7 cellular contexts compared by ENCODE assay signal in the genomic region with DNA sequence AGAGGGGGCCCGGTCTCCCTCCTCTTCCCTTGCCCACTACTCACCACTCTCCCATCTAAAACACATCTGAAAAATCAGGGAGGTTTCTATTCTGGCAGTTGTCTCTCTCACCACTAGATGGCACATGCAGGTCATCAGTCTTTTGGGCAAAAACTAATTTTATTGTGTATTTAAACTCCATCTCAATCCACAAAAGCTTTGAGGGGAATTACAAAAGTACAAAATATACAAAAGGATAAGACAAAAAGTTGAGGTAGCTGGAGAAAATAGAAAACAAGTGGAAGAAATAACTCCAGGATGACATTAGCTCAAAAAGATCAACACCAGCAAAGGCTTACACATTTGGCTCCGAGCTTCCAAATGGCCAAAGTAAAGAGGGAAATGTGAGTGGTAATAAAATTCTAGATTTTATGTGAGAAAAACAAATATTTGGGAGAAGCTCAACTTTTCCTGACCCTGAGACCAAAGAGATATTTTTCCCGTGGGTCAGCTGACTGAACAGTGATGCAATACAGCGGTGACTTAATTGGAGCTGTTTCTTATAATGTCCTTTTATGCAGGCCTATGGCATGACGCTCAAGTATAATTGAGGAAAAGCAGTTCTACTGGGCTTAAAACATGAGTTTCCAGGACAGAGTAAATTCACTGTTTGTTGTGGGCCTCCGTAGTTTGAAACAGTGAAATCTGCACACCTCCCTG.
DNase-seq lines count a peak whose midpoint lies in the region; ATAC-seq and TF ChIP-seq lines count a peak whose summit lies in the region.

No MANE protein-coding gene starts in this region.

- H2BK15ac ChIP-seq in IMR-90 (ENCODE audit: low read depth, low read length), result no peak overlapping the region

- DNase-seq in IMR-90 (peak; percentile 37), OCI-LY7 (ENCODE audit: low spot score) (peak; percentile 53), dedifferentiated amniotic fluid mesenchymal stem cell (ENCODE audit: extremely low spot score) (peak; percentile 25), neural crest cell (ENCODE audit: low read depth, low spot score) (no peak), GDM1 (lab: John Stamatoyannopoulos, UW) (no peak)

- H3K27ac ChIP-seq in DOHH2 (ENCODE audit: low read depth, low read length) (no peak overlapping the region), IMR-90 (ENCODE audit: insufficient read depth, low read length) (no peak overlapping the region), OCI-LY7 (ENCODE audit: low read depth, low read length, poor library complexity, severe bottlenecking) (no peak overlapping the region)

- no peak overlapping the region for H2AK9ac ChIP-seq in IMR-90 (replicated peaks; ENCODE audit: low read depth, low read length, poor library complexity)

- H3K27ac Mint-ChIP-seq in neural crest cell (ENCODE audit: unreplicated experiment), result no peak overlapping the region

- 86% methylated on average over 2 of the region's 6 CpGs; no CpG with 5 or more reads in 1 of the 2 experiments for WGBS in IMR-90 (ENCODE audit: extremely low coverage in 2 of 2, insufficient read length in 1 of 2), 2 experiments

- H3K18ac ChIP-seq in IMR-90 (ENCODE audit: low read depth, low read length), result no peak overlapping the region

- H3F3A ChIP-seq in DOHH2 (ENCODE audit: control insufficient read depth, insufficient read depth), result 0 out of 2 replicates have a peak, but pooled peaks cover 2% of the 10 kb centered on the region

- H3K27me3 ChIP-seq in DOHH2 (ENCODE audit: control insufficient read depth, low read length) (0 out of 2 replicates have a peak, but pooled peaks cover 3% of the 10 kb centered on the region), IMR-90 (ENCODE audit: control insufficient read depth, insufficient read depth, low read length) (no peaks in the 10 kb centered on the region)

- H3K4me2 ChIP-seq in DOHH2 (ENCODE audit: low read length) (no peak overlapping the region), IMR-90 (ENCODE audit: low read depth, low read length) (no peak overlapping the region), OCI-LY7 (ENCODE audit: low read length) (no peak overlapping the region)

- H3K36me3 ChIP-seq in DOHH2 (ENCODE audit: control insufficient read depth, low read length) (no peaks in the 10 kb centered on the region), IMR-90 (ENCODE audit: control insufficient read depth, insufficient read depth, low read length) (no peaks in the 10 kb centered on the region), OCI-LY7 (ENCODE audit: insufficient read depth, low read length) (no peaks in the 10 kb centered on the region)

- no peak overlapping the region for H3K4me3 ChIP-seq in DOHH2 (ENCODE audit: low read length)
- H3K4me3 ChIP-seq in IMR-90 (ENCODE audit: insufficient read depth, low read depth, low read length), result no peak overlapping the region
- H3K4me3 ChIP-seq in OCI-LY7 (ENCODE audit: low read depth, low read length, poor library complexity, severe bottlenecking), result no peak overlapping the region

- POLR2A ChIA-PET in IMR-90 (lab: Charles Lee; ENCODE audit: unreplicated experiment) (no interaction called here), OCI-LY7 (lab: Charles Lee) (no interaction called here)

- H2AFZ ChIP-seq in IMR-90 (replicated peaks; ENCODE audit: low read length, poor library complexity) (no peak overlapping the region), OCI-LY7 (ENCODE audit: low read length) (no peak overlapping the region)

- H2BK5ac ChIP-seq in IMR-90 (ENCODE audit: low read depth, low read length, poor library complexity, severe bottlenecking), result no peak overlapping the region

- no peaks in the 10 kb centered on the region for H3K9me1 ChIP-seq in IMR-90 (ENCODE audit: insufficient read depth, low read length)

- H4K20me1 ChIP-seq in DOHH2 (ENCODE audit: control insufficient read depth, insufficient read depth, low read depth, low read length) (no peaks in the 10 kb centered on the region), IMR-90 (ENCODE audit: insufficient read depth, low read length) (no peaks in the 10 kb centered on the region), OCI-LY7 (ENCODE audit: insufficient read depth, low read length) (no peaks in the 10 kb centered on the region)

- H3K56ac ChIP-seq in IMR-90 (ENCODE audit: extremely low read depth, insufficient read depth, low read length), result no peak overlapping the region

- H3K14ac ChIP-seq in IMR-90 (replicated peaks; ENCODE audit: low read depth, low read length), result no peak overlapping the region

- peak; percentile 55 for TF ChIP-seq RAD21 in IMR-90 (IDR thresholded peaks at IDR 0.05; ENCODE audit: low read length)

- H3K36me3 Mint-ChIP-seq in neural crest cell (ENCODE audit: low read depth), result no peaks in the 10 kb centered on the region

- peaks cover 10% of the 10 kb centered on the region for H3K4me1 Mint-ChIP-seq in neural crest cell

- no peak for TF ChIP-seq POLR2A in IMR-90 (IDR thresholded peaks at IDR 0.05; ENCODE audit: low read depth, low read length)

- H3K9me3 Mint-ChIP-seq in neural crest cell, result no peaks in the 10 kb centered on the region

- H3K4me3 Mint-ChIP-seq in neural crest cell, result peak overlapping the region; percentile 79

- no peak overlapping the region for H3K4ac ChIP-seq in IMR-90 (ENCODE audit: low read depth, low read length)

- H4K5ac ChIP-seq in IMR-90 (ENCODE audit: low read depth, low read length), result no peak overlapping the region

- no peak overlapping the region for H2BK20ac ChIP-seq in IMR-90 (ENCODE audit: low read depth, low read length)

- H3K27me3 Mint-ChIP-seq in neural crest cell (ENCODE audit: low read depth), result peaks cover 27% of the 10 kb centered on the region

- no peak overlapping the region for H4K8ac ChIP-seq in IMR-90 (ENCODE audit: low read depth in 2 of 2, low read length in 2 of 2)

- in situ Hi-C loops in IMR-90 (cut with MboI; ENCODE audit: low sequenced_read_pairs), result no loop called here

- ATAC-seq in IMR-90 (ENCODE audit: low read depth) (no peak), HG02623 (IDR thresholded peaks at IDR 0.05; ENCODE audit: unreplicated experiment) (no peak)

- intact Hi-C loops in IMR-90 (cut with micrococcal nuclease) (loop anchor here (1.0 to 10.0 kb wide), 4 partner anchors 213 to 1711 kb away; partner anchors contain the start of gene LPIN3), OCI-LY7 (cut with micrococcal nuclease; ENCODE audit: unreplicated experiment) (no loop called here)

- H3K9ac ChIP-seq in IMR-90 (ENCODE audit: low read depth, low read length), result no peak overlapping the region

- H3K9me2 ChIP-seq in DOHH2 (replicated peaks; ENCODE audit: control insufficient read depth, low read length) (no peaks in the 10 kb centered on the region), OCI-LY7 (ENCODE audit: insufficient read depth, low read length) (no peaks in the 10 kb centered on the region)

- no peaks in the 10 kb centered on the region for H3K9me3 ChIP-seq in DOHH2 (ENCODE audit: control insufficient read depth, insufficient read depth, low read length)
- H3K9me3 ChIP-seq in IMR-90 (ENCODE audit: control insufficient read depth, insufficient read depth, low read length), result no peaks in the 10 kb centered on the region
- H3K9me3 ChIP-seq in OCI-LY7 (ENCODE audit: low read length), result no peaks in the 10 kb centered on the region

- H2AK5ac ChIP-seq in IMR-90 (ENCODE audit: low read depth, low read length), result no peak overlapping the region

- dilution Hi-C loops in IMR-90 (cut with HindIII; ENCODE audit: low sequenced_read_pairs, unreplicated experiment), result no loop called here

- H3K79me2 ChIP-seq in DOHH2 (ENCODE audit: control insufficient read depth, low read length), result no peaks in the 10 kb centered on the region
- no peaks in the 10 kb centered on the region for H3K79me2 ChIP-seq in OCI-LY7 (ENCODE audit: insufficient read depth, low read depth, low read length)

- no TSS peak for BruUV-seq in IMR-90 (replicated peaks; lab: Mats Ljungman, UMichigan)
- BruUV-seq in OCI-LY7 (replicated peaks; lab: Mats Ljungman, UMichigan), result no TSS peak

- H4K91ac ChIP-seq in IMR-90 (ENCODE audit: insufficient read depth, low read depth, low read length), result no peak overlapping the region

- CTCF ChIA-PET in IMR-90 (lab: Yijun Ruan, JAX) (interaction anchor here (0.6 to 0.9 kb wide), 4 partner anchors 23 to 318 kb away, joined by 3 to 4 read pairs (median 3); no protein-coding TSS in a partner anchor), OCI-LY7 (lab: Charles Lee; ENCODE audit: unreplicated experiment) (no interaction called here)

- H3K4me1 ChIP-seq in DOHH2 (ENCODE audit: control insufficient read depth, low read length), result peaks cover 7% of the 10 kb centered on the region
- no peaks in the 10 kb centered on the region for H3K4me1 ChIP-seq in IMR-90 (ENCODE audit: control insufficient read depth, insufficient read depth, low read length)
- H3K4me1 ChIP-seq in OCI-LY7 (ENCODE audit: insufficient read depth, low read length, poor library complexity, severe bottlenecking), result peaks cover 7% of the 10 kb centered on the region

- TF ChIP-seq CTCF in DOHH2 (IDR thresholded peaks at IDR 0.05; ENCODE audit: low read depth, low read length, poor library complexity, severe bottlenecking), result peak; percentile 93
- TF ChIP-seq CTCF in IMR-90 (conservative IDR thresholded peaks at IDR 0.05; ENCODE audit: low read depth, low read length), result peak; percentile 72
- peak; percentile 97 for TF ChIP-seq CTCF in OCI-LY7 (conservative IDR thresholded peaks at IDR 0.05; ENCODE audit: low read length)
- peak; percentile 83 for TF ChIP-seq CTCF in neural crest cell (conservative IDR thresholded peaks at IDR 0.05)

- H3K23ac ChIP-seq in IMR-90 (ENCODE audit: low read depth, low read length), result no peak overlapping the region

- H3K79me1 ChIP-seq in IMR-90 (ENCODE audit: low read depth in 1 of 2, low read length in 2 of 2), result no peaks in the 10 kb centered on the region

- no peak overlapping the region for H2BK120ac ChIP-seq in IMR-90 (ENCODE audit: low read depth, low read length)

TF ChIP-seq in IMR-90, 13 proteins besides CTCF, POLR2A, EP300 and RAD21 (continues in another document):
- TF ChIP-seq MAZ (IDR thresholded peaks at IDR 0.05; ENCODE audit: borderline replicate concordance, low read depth, low read length) (no peak), NFE2L2 (IDR thresholded peaks at IDR 0.05; ENCODE audit: low read depth, low read length) (no peak), BHLHE40 (IDR thresholded peaks at IDR 0.05; ENCODE audit: low read depth, low read length) (no peak), CEBPB (IDR thresholded peaks at IDR 0.05; ENCODE audit: low read depth, low read length) (peak; percentile 47), USF2 (IDR thresholded peaks at IDR 0.05; ENCODE audit: low read depth, low read length) (no peak), SMC3 (IDR thresholded peaks at IDR 0.05; ENCODE audit: low read depth, low read length) (peak; percentile 50), RCOR1 (IDR thresholded peaks at IDR 0.05; ENCODE audit: insufficient replicate concordance, low read length) (no peak)

Comparison
In these comparisons a context has a peak if more than half of its experiments do, and no peak if none do; other contexts are left out.
1. DNase-seq: peak in IMR-90 (single experiment), OCI-LY7 (single experiment) and dedifferentiated amniotic fluid mesenchymal stem cell (single experiment); none in neural crest cell (single experiment) and GDM1 (single experiment).
2. Peak in every context shown above with its lines, with median percentiles within 50 percentile points of each other: CTCF ChIP-seq.